In the genomic region with DNA sequence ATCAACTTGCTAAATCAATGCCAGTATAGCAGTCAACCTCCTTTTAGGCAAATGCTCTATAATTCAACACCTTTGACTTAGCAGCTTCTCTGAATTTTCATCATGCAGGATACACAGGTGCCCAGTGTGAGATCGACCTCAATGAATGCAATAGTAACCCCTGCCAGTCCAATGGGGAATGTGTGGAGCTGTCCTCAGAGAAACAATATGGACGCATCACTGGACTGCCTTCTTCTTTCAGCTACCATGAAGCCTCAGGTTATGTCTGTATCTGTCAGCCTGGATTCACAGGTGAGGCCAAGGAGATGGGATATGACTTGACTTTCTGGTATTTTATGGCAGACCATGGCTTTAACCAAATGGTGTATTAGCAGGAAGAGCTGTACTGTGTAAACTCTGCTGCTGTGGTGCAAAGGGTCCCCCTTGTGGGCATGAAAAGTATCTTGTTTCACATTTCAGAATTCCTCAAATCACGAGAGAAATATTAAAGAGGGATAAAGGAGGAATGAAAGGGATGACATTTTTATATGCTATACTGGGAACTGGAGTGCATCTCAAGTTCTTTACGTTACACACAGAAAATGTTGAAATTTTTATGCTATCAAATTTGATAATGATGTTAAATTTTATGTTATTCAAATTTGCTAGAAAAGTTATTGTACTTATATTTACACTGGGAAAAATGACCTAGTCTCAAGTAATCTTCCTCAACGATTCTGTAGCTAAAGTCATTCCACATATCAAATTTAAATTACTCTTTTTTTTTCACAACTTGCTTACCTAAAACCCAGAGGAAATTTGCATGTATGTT, we compare ENCODE assay signal across 8 cellular contexts.
DNase-seq lines count a peak whose midpoint lies in the region; ATAC-seq and TF ChIP-seq lines count a peak whose summit lies in the region.

No MANE protein-coding gene starts in this region.

- peak; percentile 68 for ATAC-seq in HG02763 (IDR thresholded peaks at IDR 0.05; ENCODE audit: unreplicated experiment)
- no peak for ATAC-seq in HG03108 (IDR thresholded peaks at IDR 0.05; ENCODE audit: unreplicated experiment)

- no peaks in the 10 kb centered on the region for H3K27me3 ChIP-seq in prostate gland (replicated peaks; ENCODE audit: insufficient read depth)

- DNase-seq in AG08395 (ENCODE audit: low spot score) (peak; percentile 34), GM12865 (ENCODE audit: low read depth) (peak; percentile 56), NCI-H2081 (lab: John Stamatoyannopoulos, UW) (peak; percentile 72 to 74), globus pallidus (ENCODE audit: low spot score) (peak; percentile 64), prostate gland (ENCODE audit: low spot score) (no peak)

- TF ChIP-seq CTCF in GM12865 (IDR thresholded peaks at IDR 0.05; ENCODE audit: insufficient read depth, low read depth, low read length, missing control alignments) (peak; percentile 57), WI38 (IDR thresholded peaks at IDR 0.05; ENCODE audit: low read depth, low read length) (peak; percentile 51), prostate gland (IDR thresholded peaks at IDR 0.05) (peak in 3 of 4 experiments; percentile 33 to 58 (median 45))

- H3K4me3 ChIP-seq in GM12865 (ENCODE audit: low read depth, low read length) = no peak overlapping the region
- H3K4me3 ChIP-seq in WI38 (ENCODE audit: low read depth, low read length) = no peak overlapping the region
- H3K4me3 ChIP-seq in prostate gland = no peak overlapping the region

- intact Hi-C loops in prostate gland (cut with DNase I) = no loop called here

- no peak for TF ChIP-seq POLR2A in prostate gland (IDR thresholded peaks at IDR 0.05)

- WGBS in prostate gland = 62% methylated on average over 5 of the region's 5 CpGs

- H3K9me3 ChIP-seq in prostate gland = no peaks in the 10 kb centered on the region

- H3K27ac ChIP-seq in prostate gland = no peak overlapping the region

- no peaks in the 10 kb centered on the region for H3K4me1 ChIP-seq in prostate gland (replicated peaks)

- H3K36me3 ChIP-seq in prostate gland = no peaks in the 10 kb centered on the region
